In genomic region chr5:124643306-124643705, GRCh38 we compare ENCODE assay signal across 20 cellular contexts.
DNase-seq lines count a peak whose midpoint lies in the region; ATAC-seq and TF ChIP-seq lines count a peak whose summit lies in the region.
"Had no signal": no experiment of that assay in that cellular context is flagged by ENCODE, and none has a peak within 500 bp of the region (broad histone marks: within the 10 kb centered on the region; RNA-seq: fewer than 3 reads in every experiment).

No MANE protein-coding gene starts in this region.

- peaks cover 62% of the 10 kb centered on the region for H3K4me1 ChIP-seq in cardiac muscle cell (ENCODE audit: low read depth)
- peaks cover 0 to 20% (median 10%) of the 10 kb centered on the region in 9 donors for H3K4me1 ChIP-seq in heart right ventricle

- ATAC-seq in heart right ventricle (no peak), GM21515 (IDR thresholded peaks at IDR 0.05; ENCODE audit: unreplicated experiment) (no peak), natural killer cell (no peak)

- H3K27ac ChIP-seq in cardiac muscle cell = peak overlapping the region; percentile 48
- H3K27ac ChIP-seq in heart right ventricle = no peak overlapping the region
- peak overlapping the region in 47 of 59 donors; percentile 0 to 90 (median 71) for H3K27ac ChIP-seq in dorsolateral prefrontal cortex
- H3K27ac ChIP-seq: SJCRH30 had no signal

- H3K27ac Mint-ChIP-seq in nephron progenitor cell (peak overlapping the region; percentile 93), natural killer cell (no peak overlapping the region)
- H3K27ac Mint-ChIP-seq: CD14-positive monocyte had no signal

- H3K9me3 ChIP-seq in cardiac muscle cell (ENCODE audit: low read depth) = no peaks in the 10 kb centered on the region
- H3K9me3 ChIP-seq in heart right ventricle = peaks cover 0 to 3% (median 0%) of the 10 kb centered on the region in 11 donors
- H3K9me3 ChIP-seq: SJCRH30 had no signal

- no peak overlapping the region for H3K4me3 ChIP-seq in cardiac muscle cell
- H3K4me3 ChIP-seq in heart right ventricle = no peak overlapping the region
- peak overlapping the region in 1 of 59 donors; percentile 15 for H3K4me3 ChIP-seq in dorsolateral prefrontal cortex
- H3K4me3 ChIP-seq: K562, SJCRH30 had no signal

- DNase-seq in cardiac muscle cell (ENCODE audit: low read depth in 1 of 2, low spot score in 1 of 2) (no peak), heart right ventricle (no peak), dorsolateral prefrontal cortex (no peak), nephron progenitor cell (no peak), activated T-cell treated with anti-CD3 and anti-CD28 coated beads for 4 hours (no peak), natural killer cell (no peak), NCI-H524 treated with DMSO at 0.1 percent for 48 hours (lab: John Stamatoyannopoulos, UW) (no peak)
- DNase-seq: 8988T, DMS79 treated with DMSO at 0.1 percent for 48 hours, HCEC 1CT, NCI-H1105 treated with DMSO at 0.1 percent for 48 hours, NCI-H1694 treated with DMSO at 0.1 percent for 48 hours, NCI-H2107, NCI-H2227 treated with DMSO at 0.1 percent for 48 hours, NCI-H510A treated with DMSO at 0.1 percent for 48 hours, NCI-H82, SJCRH30 had no signal

- intact Hi-C loops in heart right ventricle (cut with DNase I) = no loop called here
- intact Hi-C loops in dorsolateral prefrontal cortex (cut with DNase I) = loop anchor here in 1 of 2 donors (10.0 kb wide), 1 partner anchor 771 kb away; no protein-coding TSS in a partner anchor
- intact Hi-C loops in natural killer cell (cut with micrococcal nuclease) = no loop called here

- H3K9me3 Mint-ChIP-seq in nephron progenitor cell (peaks cover 3% of the 10 kb centered on the region), natural killer cell (no peaks in the 10 kb centered on the region)

- H3K27me3 ChIP-seq in cardiac muscle cell = no peaks in the 10 kb centered on the region
- H3K27me3 ChIP-seq in heart right ventricle = peaks cover 0 to 68% (median 0%) of the 10 kb centered on the region in 7 donors
- H3K27me3 ChIP-seq in dorsolateral prefrontal cortex = no peaks in the 10 kb centered on the region
- H3K27me3 ChIP-seq: SJCRH30 had no signal

- H3K4me3 Mint-ChIP-seq in nephron progenitor cell (no peak overlapping the region), natural killer cell (no peak overlapping the region)

- H3K36me3 Mint-ChIP-seq in nephron progenitor cell (ENCODE audit: low read depth) = peaks cover 94% of the 10 kb centered on the region
- H3K36me3 Mint-ChIP-seq in natural killer cell = no peaks in the 10 kb centered on the region

- TF ChIP-seq CTCF in cardiac muscle cell (IDR thresholded peaks at IDR 0.05; ENCODE audit: low read depth, low read length) = no peak
- TF ChIP-seq CTCF in heart right ventricle (IDR thresholded peaks at IDR 0.05) = no peak
- TF ChIP-seq CTCF in dorsolateral prefrontal cortex (IDR thresholded peaks at IDR 0.05 in 54 of 56, conservative IDR thresholded peaks at IDR 0.05 in 2 of 56; ENCODE audit: low read depth in 1 of 56, partially characterized antibody in 56 of 56) = no peak
- TF ChIP-seq CTCF in nephron progenitor cell (IDR thresholded peaks at IDR 0.05) = no peak
- TF ChIP-seq CTCF in natural killer cell (IDR thresholded peaks at IDR 0.05) = no peak

- H3K4me1 Mint-ChIP-seq in nephron progenitor cell (peaks cover 89% of the 10 kb centered on the region), natural killer cell (peaks cover 5 to 7% of the 10 kb centered on the region in 2 donors)

- H3K27me3 Mint-ChIP-seq in nephron progenitor cell (ENCODE audit: low read depth, poor library complexity) (no peaks in the 10 kb centered on the region), natural killer cell (ENCODE audit: low read depth in 2 of 2) (peaks cover 60 to 92% of the 10 kb centered on the region in 2 donors)

- 97 to 98% methylated on average over 8 of the region's 8 CpGs for WGBS in heart right ventricle, 2 donors

- H3K36me3 ChIP-seq in cardiac muscle cell (peaks cover 50% of the 10 kb centered on the region), heart right ventricle (peaks cover 0 to 70% (median 11%) of the 10 kb centered on the region in 9 donors)

Comparison
In these comparisons a context has a peak if more than half of its experiments do, and no peak if none do; other contexts are left out.
1. H3K27ac ChIP-seq: peak in cardiac muscle cell (single experiment) and dorsolateral prefrontal cortex (47 of 59); none in heart right ventricle (0 of 10).